Comparison of ENCODE assay signal across 12 cellular contexts in the genomic region with DNA sequence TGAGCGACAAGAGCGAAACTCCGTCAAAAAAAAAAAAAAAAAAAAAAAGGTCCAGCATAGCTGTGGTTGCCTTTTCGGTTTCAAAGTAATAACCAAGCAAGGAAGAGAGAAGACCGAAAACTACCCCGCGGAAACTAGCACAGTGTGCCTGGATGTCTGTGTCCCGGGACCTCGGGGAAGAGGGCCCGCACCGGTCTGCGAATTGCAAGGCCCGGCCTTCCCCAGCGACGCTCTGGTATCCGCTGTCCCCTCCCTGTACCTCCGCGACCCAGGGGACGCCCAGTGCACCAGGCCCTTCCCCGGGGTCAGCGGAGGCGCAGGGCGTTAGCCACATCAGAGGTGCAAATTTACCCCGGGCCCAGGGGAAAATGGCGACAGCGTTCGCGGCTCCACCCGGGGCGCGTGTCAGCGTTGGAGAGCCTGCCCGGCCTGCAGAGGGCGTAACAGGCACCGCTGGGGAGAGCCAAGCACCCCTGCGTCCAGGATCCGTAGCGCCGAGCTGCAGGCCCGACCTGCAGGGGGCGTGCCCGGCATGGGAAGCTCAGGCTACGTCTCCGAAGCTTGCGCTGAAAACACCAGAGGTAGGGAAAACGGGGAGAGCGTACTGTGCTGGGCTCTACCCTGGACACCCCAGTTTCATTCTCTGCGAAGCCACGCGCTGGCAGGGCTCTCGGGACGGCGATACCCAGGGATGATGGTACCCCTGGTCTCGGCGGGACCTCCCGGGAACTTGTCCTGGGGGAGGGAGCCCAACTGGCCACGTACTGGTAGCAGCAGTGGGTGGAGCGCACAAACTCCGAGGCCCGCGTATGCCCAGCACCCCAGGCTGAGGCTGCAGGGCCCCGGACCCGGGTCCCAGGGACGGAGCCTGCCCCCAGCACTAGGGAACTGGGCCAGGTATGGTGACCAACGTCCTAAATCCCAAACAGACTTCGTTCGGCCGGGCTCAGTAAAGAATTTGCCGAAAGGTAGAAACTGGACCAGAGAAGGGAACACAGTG. TPM values are rescaled to one million over a fixed set of nuclear protein-coding genes. Genes with fewer than 3 reads are reported as not detected.
DNase-seq lines count a peak whose midpoint lies in the region; ATAC-seq and TF ChIP-seq lines count a peak whose summit lies in the region.
"Had no signal": no experiment of that assay in that cellular context is flagged by ENCODE, and none has a peak within 500 bp of the region (broad histone marks: within the 10 kb centered on the region; RNA-seq: fewer than 3 reads in every experiment).

No MANE protein-coding gene starts in this region.

- H3K27ac Mint-ChIP-seq in activated CD4-positive, alpha-beta memory T cell treated with anti-CD3 and anti-CD28 coated beads, Interleukin-2, amount 10 ng/mL, durations not matched to agents 7 days and 5 days, result peak overlapping the region; percentile 36
- H3K27ac Mint-ChIP-seq: memory B cell had no signal

- no peak overlapping the region for H3K9ac ChIP-seq in rectal smooth muscle tissue (ENCODE audit: low read length)

- peak; percentile 10 for TF ChIP-seq CTCF in GM10266 (IDR thresholded peaks at IDR 0.05; ENCODE audit: control insufficient read depth, insufficient read depth, low read depth, missing control alignments)
- TF ChIP-seq CTCF in left ventricle myocardium inferior (IDR thresholded peaks at IDR 0.05; ENCODE audit: borderline replicate concordance), result peak; percentile 40

- H3K27me3 Mint-ChIP-seq in activated CD4-positive, alpha-beta memory T cell treated with anti-CD3 and anti-CD28 coated beads, Interleukin-2, amount 10 ng/mL, durations not matched to agents 7 days and 5 days, result peaks cover 68% of the 10 kb centered on the region

- H3K36me3 ChIP-seq in left ventricle myocardium inferior (no peaks in the 10 kb centered on the region), rectal smooth muscle tissue (ENCODE audit: control insufficient read depth, insufficient read depth, low read length) (no peaks in the 10 kb centered on the region)

- POLR2A ChIA-PET in activated CD4-positive, alpha-beta memory T cell treated with anti-CD3 and anti-CD28 coated beads, Interleukin-2, amount 10 ng/mL, durations not matched to agents 7 days and 5 days (lab: Charles Lee), result interaction anchor here (1.2 to 1.3 kb wide), 2 partner anchors 11 to 14 kb away, joined by 3 read pairs; no protein-coding TSS in a partner anchor

- H3K4me1 ChIP-seq in left ventricle myocardium inferior (peaks cover 24% of the 10 kb centered on the region), rectal smooth muscle tissue (ENCODE audit: control insufficient read depth, insufficient read depth, low read length) (peaks cover 3% of the 10 kb centered on the region)
- H3K4me1 ChIP-seq: body of pancreas had no signal

- intact Hi-C loops in left ventricle myocardium inferior (cut with micrococcal nuclease), result no loop called here

- H3K9me3 Mint-ChIP-seq in activated CD4-positive, alpha-beta memory T cell treated with anti-CD3 and anti-CD28 coated beads, Interleukin-2, amount 10 ng/mL, durations not matched to agents 7 days and 5 days, result no peaks in the 10 kb centered on the region

- peak overlapping the region; percentile 46 for H3K4me3 ChIP-seq in left ventricle myocardium inferior
- peak overlapping the region; percentile 49 for H3K4me3 ChIP-seq in rectal smooth muscle tissue (ENCODE audit: low read length)
- H3K4me3 ChIP-seq: body of pancreas had no signal

- CTCF ChIA-PET in activated CD4-positive, alpha-beta memory T cell treated with anti-CD3 and anti-CD28 coated beads, Interleukin-2, amount 10 ng/mL, durations not matched to agents 7 days and 5 days (lab: Charles Lee), result interaction anchor here (1.1 to 2.2 kb wide), 2 partner anchors 17 to 20 kb away, joined by 3 to 6 read pairs; no protein-coding TSS in a partner anchor

- H3K4me3 Mint-ChIP-seq in activated CD4-positive, alpha-beta memory T cell treated with anti-CD3 and anti-CD28 coated beads, Interleukin-2, amount 10 ng/mL, durations not matched to agents 7 days and 5 days, result no peak overlapping the region
- H3K4me3 Mint-ChIP-seq: memory B cell had no signal

- peaks cover 6% of the 10 kb centered on the region for H3K4me1 Mint-ChIP-seq in activated CD4-positive, alpha-beta memory T cell treated with anti-CD3 and anti-CD28 coated beads, Interleukin-2, amount 10 ng/mL, durations not matched to agents 7 days and 5 days

- H3K27me3 ChIP-seq in left ventricle myocardium inferior (ENCODE audit: low read depth), result peaks cover 100% of the 10 kb centered on the region
- peaks cover 29% of the 10 kb centered on the region for H3K27me3 ChIP-seq in rectal smooth muscle tissue (ENCODE audit: control insufficient read depth, insufficient read depth, low read length)
- H3K27me3 ChIP-seq: body of pancreas had no signal

- no peak for ATAC-seq in HG03139 (IDR thresholded peaks at IDR 0.05; ENCODE audit: unreplicated experiment)
- no peak for ATAC-seq in HG03045 (IDR thresholded peaks at IDR 0.05; ENCODE audit: unreplicated experiment)
- ATAC-seq: body of pancreas had no signal

- H3K27ac ChIP-seq in left ventricle myocardium inferior (replicated peaks), result no peak overlapping the region
- no peak overlapping the region for H3K27ac ChIP-seq in rectal smooth muscle tissue (ENCODE audit: low read depth, low read length)
- H3K27ac ChIP-seq: body of pancreas, VCaP had no signal

- H3K36me3 Mint-ChIP-seq in activated CD4-positive, alpha-beta memory T cell treated with anti-CD3 and anti-CD28 coated beads, Interleukin-2, amount 10 ng/mL, durations not matched to agents 7 days and 5 days (ENCODE audit: low read depth), result peaks cover 4% of the 10 kb centered on the region
- H3K36me3 Mint-ChIP-seq: memory B cell had no signal

- H3K9me3 ChIP-seq in left ventricle myocardium inferior (replicated peaks), result no peaks in the 10 kb centered on the region
- H3K9me3 ChIP-seq: body of pancreas had no signal

- DNase-seq in GM10266 (ENCODE audit: extremely low spot score) (peak; percentile 10), left ventricle myocardium inferior (no peak), DMS 273 (lab: John Stamatoyannopoulos, UW; ENCODE audit: unreplicated experiment) (no peak), SKM-1 (lab: John Stamatoyannopoulos, UW; ENCODE audit: unreplicated experiment) (no peak)
- no peak for DNase-seq in activated CD4-positive, alpha-beta memory T cell treated with anti-CD3 and anti-CD28 coated beads, Interleukin-2, amount 10 ng/mL, durations not matched to agents 7 days and 5 days
- DNase-seq: body of pancreas, GOT3 had no signal

RNA-seq across cellular contexts. Expression of gene NKX6-1, which starts 16.2 kb away (rescaled TPM):
- not detected for total RNA-seq in activated CD4-positive, alpha-beta memory T cell treated with anti-CD3 and anti-CD28 coated beads, Interleukin-2, amount 10 ng/mL, durations not matched to agents 7 days and 5 days
- total RNA-seq in left ventricle myocardium inferior, result not detected
